8 cellular contexts compared by ENCODE assay signal in genomic region chr3:151168269-151169094, GRCh38. TPM values are rescaled to one million over a fixed set of nuclear protein-coding genes. Genes with fewer than 3 reads are reported as not detected.
DNase-seq lines count a peak whose midpoint lies in the region; ATAC-seq and TF ChIP-seq lines count a peak whose summit lies in the region.

No MANE protein-coding gene starts in this region.

- peak; percentile 53 for ATAC-seq in GM18520 (IDR thresholded peaks at IDR 0.05; ENCODE audit: unreplicated experiment)
- ATAC-seq in HG03280 (IDR thresholded peaks at IDR 0.05; ENCODE audit: unreplicated experiment) = peak; percentile 66

- no peak overlapping the region for H3K23ac ChIP-seq in mesendoderm (ENCODE audit: low read length)

- DNase-seq in AG08395 (ENCODE audit: low spot score) (peak; percentile 76), NCI-H526 (lab: John Stamatoyannopoulos, UW) (peak; percentile 40 to 84), dorsolateral prefrontal cortex (peak; percentile 49 to 77 (median 67)), mesendoderm (peak; percentile 74)
- DNase-seq in activated CD4-positive, alpha-beta T cell treated with anti-CD3 and anti-CD28 coated beads, Interleukin-2, amount 50 U/mL, for 24 hours (ENCODE audit: low read depth in 1 of 2, low spot score in 1 of 2) = peak; percentile 55 to 77
- DNase-seq in stimulated activated CD8-positive, alpha-beta memory T cell treated with anti-CD3 and anti-CD28 coated beads, Interleukin-4, amount 100 ng/mL, for 4 hours (ENCODE audit: low read depth in 2 of 2, low spot score in 1 of 2) = peak; percentile 61 to 72

- H2BK5ac ChIP-seq in mesendoderm (ENCODE audit: low read length) = no peak overlapping the region

- H3K79me1 ChIP-seq in mesendoderm (ENCODE audit: low read length) = no peaks in the 10 kb centered on the region

- no peaks in the 10 kb centered on the region for H3K36me3 ChIP-seq in mesendoderm (ENCODE audit: control insufficient read depth, insufficient read depth, low read length)

- intact Hi-C loops in dorsolateral prefrontal cortex (cut with DNase I) = loop anchor here (2.0 to 5.0 kb wide), 2 partner anchors 114 to 116 kb away; no protein-coding TSS in a partner anchor

- H4K8ac ChIP-seq in mesendoderm (ENCODE audit: low read depth, low read length) = no peak overlapping the region

- no peak overlapping the region for H4K5ac ChIP-seq in mesendoderm (ENCODE audit: low read length)

- no peak overlapping the region for H2BK120ac ChIP-seq in mesendoderm (ENCODE audit: low read depth, low read length)

- no peak overlapping the region for H3K9ac ChIP-seq in mesendoderm (ENCODE audit: low read length)

- peak; percentile 16 to 89 (median 72) for TF ChIP-seq CTCF in dorsolateral prefrontal cortex (IDR thresholded peaks at IDR 0.05 in 54 of 56, conservative IDR thresholded peaks at IDR 0.05 in 2 of 56; ENCODE audit: low read depth in 1 of 56, partially characterized antibody in 56 of 56)

- no peak overlapping the region for H3K18ac ChIP-seq in mesendoderm (ENCODE audit: low read length)

- H3K4me2 ChIP-seq in mesendoderm (ENCODE audit: low read length) = no peak overlapping the region

- no peak overlapping the region for H3K27ac ChIP-seq in dorsolateral prefrontal cortex
- no peak overlapping the region for H3K27ac ChIP-seq in mesendoderm (ENCODE audit: low read depth, low read length)

- H3K56ac ChIP-seq in mesendoderm (ENCODE audit: low read length) = no peak overlapping the region

- H3K4me3 ChIP-seq in dorsolateral prefrontal cortex (no peak overlapping the region), mesendoderm (ENCODE audit: low read length) (no peak overlapping the region)

- H3K79me2 ChIP-seq in mesendoderm (ENCODE audit: control insufficient read depth, insufficient read depth, low read length) = no peaks in the 10 kb centered on the region

- no peak overlapping the region for H2BK15ac ChIP-seq in mesendoderm (replicated peaks; ENCODE audit: low read depth)

- H3K27me3 ChIP-seq in dorsolateral prefrontal cortex (no peaks in the 10 kb centered on the region), mesendoderm (ENCODE audit: insufficient read depth, low read length, poor library complexity) (no peaks in the 10 kb centered on the region)

- H2AK5ac ChIP-seq in mesendoderm (ENCODE audit: low read length) = no peak overlapping the region

- no peak overlapping the region for H3K4ac ChIP-seq in mesendoderm (ENCODE audit: low read depth, low read length)

- no peaks in the 10 kb centered on the region for H3K4me1 ChIP-seq in mesendoderm (ENCODE audit: control insufficient read depth, low read depth, low read length)

- WGBS in mesendoderm (ENCODE audit: extremely low coverage, insufficient coverage, low lambda C conversion rate) = 100% methylated on average over 1 of the region's 7 CpGs

RNA-seq across cellular contexts. Expression of gene GPR171, which starts 34.5 kb away (rescaled TPM):
- 1 to 10 TPM in 1 of 120 experiments, under 1 TPM in 11, not detected in 108; 0.30 to 1.6 (median 0.52) TPM for total RNA-seq in dorsolateral prefrontal cortex
- not detected for polyA plus RNA-seq in mesendoderm (2013, experiment 1 of 2)
- polyA plus RNA-seq in mesendoderm (2013, experiment 2 of 2) = not detected
